ENCODE assay signal across 8 cellular contexts in genomic region chr16:70058059-70058458, GRCh38. TPM values are rescaled to one million over a fixed set of nuclear protein-coding genes. Genes with fewer than 3 reads are reported as not detected.
DNase-seq lines count a peak whose midpoint lies in the region; ATAC-seq, FAIRE-seq and TF ChIP-seq lines count a peak whose summit lies in the region.
"Not testable (repeated sequence)": the region's sequence is repeated elsewhere in the genome, so short reads cannot be mapped to it uniquely, and the experiment has no call there.

No MANE protein-coding gene starts in this region.

- TF ChIP-seq POLR2A in GM12878 (IDR thresholded peaks at IDR 0.05; ENCODE audit: low read depth, low read length); stomach (IDR thresholded peaks at IDR 0.05): not testable (repeated sequence)

- H3K9me3 ChIP-seq in GM12878 (replicated peaks; ENCODE audit: control insufficient read depth, insufficient read depth, low read length); mucosa of descending colon; stomach; upper lobe of right lung: not testable (repeated sequence)

- H3K9ac ChIP-seq in GM12878 (ENCODE audit: control insufficient read depth, insufficient read depth, low read length) = not testable (repeated sequence)

- not testable (repeated sequence) for FAIRE-seq in GM12878 (lab: Jason Lieb, UNC)

- RAD21 ChIA-PET in GM12878 (lab: Charles Lee; ENCODE audit: unreplicated experiment) = not testable (repeated sequence)

- SMC1A ChIA-PET in GM12878 (lab: Charles Lee; ENCODE audit: uncharacterized antibody, unreplicated experiment) = not testable (repeated sequence)

- not testable (repeated sequence) for H4K20me1 ChIP-seq in GM12878 (ENCODE audit: control insufficient read depth, insufficient read depth)

- WGBS in GM12878 (ENCODE audit: insufficient coverage, insufficient replicate concordance, low lambda C conversion rate, missing lambda C conversion rate) = 0% methylated on average over 1 of the region's 2 CpGs
- 11 to 13% methylated on average over 1 of the region's 2 CpGs; no CpG with 5 or more reads in 3 of the 5 donors for WGBS in stomach, 5 donors

- ATAC-seq in GM12878 = peak; percentile 9; the same call in 1 of the 3 replicates
- peak; percentile 75 for ATAC-seq in esophagus mucosa
- ATAC-seq in mucosa of descending colon = peak; percentile 27
- ATAC-seq in upper lobe of right lung = peak; percentile 70

- 0 out of 2 replicates have a peak overlapping the region, but pooled peaks have one; percentile 25 for H3K4me2 ChIP-seq in GM12878 (ENCODE audit: control insufficient read depth, insufficient read depth)

- H2AFZ ChIP-seq in GM12878 (ENCODE audit: control insufficient read depth, low read depth, low read length) = not testable (repeated sequence)

- not testable (repeated sequence) for H3K27me3 ChIP-seq in GM12878 (replicated peaks in 1 of 2; ENCODE audit: control insufficient read depth in 2 of 2, insufficient read depth in 2 of 2, low read length in 1 of 2); stomach; upper lobe of right lung

- POLR2A ChIA-PET in GM12878 (lab: Charles Lee) = not testable (repeated sequence)

- H3K27ac ChIP-seq in 22Rv1 (peak overlapping the region; percentile 45), stomach (peak overlapping the region in 3 of 5 donors; percentile 39 to 46 (median 41))
- not testable (repeated sequence) for H3K27ac ChIP-seq in GM12878 (ENCODE audit: control insufficient read depth, insufficient read depth); upper lobe of right lung

- not testable (repeated sequence) for BruUV-seq in GM12878 (replicated peaks; lab: Mats Ljungman, UMichigan)

- CTCF ChIA-PET in GM12878 (lab: Yijun Ruan, JAX) = not testable (repeated sequence)

- not testable (repeated sequence) for H3K36me3 ChIP-seq in GM12878 (ENCODE audit: control insufficient read depth in 2 of 2, insufficient read depth in 2 of 2, low read length in 1 of 2); mucosa of descending colon (ENCODE audit: low read depth); stomach; upper lobe of right lung

- TF ChIP-seq RAD21 in GM12878 (IDR thresholded peaks at IDR 0.05; ENCODE audit: insufficient read depth, low read depth, low read length) = not testable (repeated sequence)

- not testable (repeated sequence) for TF ChIP-seq CTCF in 22Rv1 (IDR thresholded peaks at IDR 0.05); GM12878 (IDR thresholded peaks at IDR 0.05 in 2 of 3, conservative IDR thresholded peaks at IDR 0.05 in 1 of 3; ENCODE audit: control insufficient read depth in 2 of 3, extremely low read depth in 1 of 3, insufficient read depth in 1 of 3, low read depth in 3 of 3, low read length in 3 of 3); mucosa of descending colon (IDR thresholded peaks at IDR 0.05); stomach (IDR thresholded peaks at IDR 0.05); upper lobe of right lung (IDR thresholded peaks at IDR 0.05)

- DNase-seq in NCI-H69 (lab: John Stamatoyannopoulos, UW) (peak; percentile 9), iris pigment epithelial cell (ENCODE audit: low read depth) (peak; percentile 12)
- DNase-seq in GM12878 (ENCODE audit: low read depth, low spot score); mucosa of descending colon; stomach; upper lobe of right lung: not testable (repeated sequence)

- H3K79me2 ChIP-seq in GM12878 (ENCODE audit: control insufficient read depth, insufficient read depth, low read length) = not testable (repeated sequence)

- not testable (repeated sequence) for H3K4me3 ChIP-seq in GM12878, mucosa of descending colon, stomach, upper lobe of right lung

- not testable (repeated sequence) for H3K4me1 ChIP-seq in GM12878 (ENCODE audit: control insufficient read depth, insufficient read depth, low read length); mucosa of descending colon (ENCODE audit: low read depth); upper lobe of right lung
- peaks cover 17 to 70% (median 29%) of the 10 kb centered on the region in 4 donors for H3K4me1 ChIP-seq in stomach

- intact Hi-C loops in GM12878 (cut with micrococcal nuclease; ENCODE audit: unreplicated experiment); mucosa of descending colon (cut with DNase I, micrococcal nuclease); stomach (cut with DNase I; ENCODE audit: low total_unique reads); upper lobe of right lung (cut with DNase I): not testable (repeated sequence)

- TF ChIP-seq EP300 in GM12878 (IDR thresholded peaks at IDR 0.05; ENCODE audit: borderline replicate concordance in 1 of 2, control insufficient read depth in 1 of 2, low read depth in 2 of 2, low read length in 2 of 2); stomach (IDR thresholded peaks at IDR 0.05): not testable (repeated sequence)

- in situ Hi-C loops in GM12878 (cut with MboI) = not testable (repeated sequence)

RNA-seq across cellular contexts. Expression of gene PDPR, which starts 56.1 kb away (rescaled TPM):
- total RNA-seq in GM12878 (2013; cell fraction: nucleolus; rRNA removed) = 45.1 and 45.2 TPM in 2 replicates
- total RNA-seq in GM12878 (2014; rRNA removed) (6.7 and 8.1 TPM in 2 replicates), GM12878 (2014; rRNA removed; fragmentation: Illumina TruSeq; extraction: Trizol) (6.9 and 7.1 TPM in 2 replicates), GM12878 (2021) (12.3 and 13.6 TPM in 2 replicates), esophagus mucosa (16.3 TPM), mucosa of descending colon (10 to 100 TPM; 21.0 to 43.6 (median 31.0) TPM), stomach (10 to 100 TPM; 11.3 to 85.7 (median 29.6) TPM), upper lobe of right lung (20.3 TPM)
- 9.2 TPM for polyA plus RNA-seq in GM12878 (2011; ENCODE audit: low read depth)
- polyA plus RNA-seq in GM12878 (2011; rRNA removed) (22.6 and 29.1 TPM in 2 replicates), GM12878 (2014; fragmentation: Illumina TruSeq; extraction: Trizol) (13.2 and 14.8 TPM in 2 replicates), GM12878 (2014; fragmentation: Nextera tagmentation; extraction: Ambion mirVana) (1 to 10 TPM; 2.6 TPM), GM12878 (2014; rRNA removed) (12.4 and 14.9 TPM in 2 replicates), GM12878 (2016; fragmentation: Nextera tagmentation; extraction: Ambion mirVana) (1 to 10 TPM; 6.6 to 6.7 TPM), stomach (1 to 10 TPM; 2.4 to 5.0 (median 4.1) TPM)
- 21.6 and 24.0 TPM in 2 replicates for polyA plus RNA-seq in GM12878 (2011; cell fraction: cytosol; rRNA removed)
- 61.6 and 90.1 TPM in 2 replicates for polyA plus RNA-seq in GM12878 (2011; cell fraction: nucleus; rRNA removed)
- polyA plus RNA-seq in GM12878 (2012) = 10.3 and 10.7 TPM in 2 replicates
- polyA minus RNA-seq in GM12878 (2011; rRNA and poly(A)+ RNA removed) = 41.1 and 49.7 TPM in 2 replicates
- polyA minus RNA-seq in GM12878 (2011; cell fraction: cytosol; rRNA and poly(A)+ RNA removed) = 8.0 and 12.7 TPM in 2 replicates
- polyA minus RNA-seq in GM12878 (2011; cell fraction: nucleus; rRNA and poly(A)+ RNA removed) = 33.5 and 38.1 TPM in 2 replicates

Comparison
In these comparisons a context has a peak if more than half of its experiments do, and no peak if none do; other contexts are left out.
1. ATAC-seq: peak in every context shown above with its lines; median percentile 75 in esophagus mucosa; 70 in upper lobe of right lung; 27 in mucosa of descending colon; 9 in GM12878.